Comparison of ENCODE assay signal across 8 cellular contexts in the genomic region with DNA sequence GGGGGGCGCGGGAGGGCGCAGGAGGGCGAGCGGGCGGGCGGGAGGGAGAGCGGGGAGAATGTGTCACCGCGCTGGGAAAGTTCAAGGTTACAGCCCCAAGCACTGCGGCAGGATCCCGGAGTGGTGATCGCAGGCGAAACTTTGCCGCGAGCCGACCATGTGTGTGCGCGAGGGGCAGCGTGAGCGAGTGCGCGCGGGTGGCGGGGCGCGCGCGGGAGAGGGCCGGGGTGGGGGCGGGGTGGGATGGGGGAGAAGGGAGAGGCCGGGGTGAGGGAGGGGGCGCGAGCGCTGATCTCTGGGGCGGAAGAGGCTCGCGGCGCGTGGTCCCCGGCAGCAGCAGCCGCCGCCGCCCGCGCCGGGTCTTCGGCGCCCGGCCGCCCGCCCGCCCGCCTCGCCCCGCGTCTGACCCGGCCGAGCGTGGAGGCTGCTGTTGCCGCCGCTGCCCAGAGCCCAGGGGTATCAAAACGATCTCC. TPM values are rescaled to one million over a fixed set of nuclear protein-coding genes. Genes with fewer than 3 reads are reported as not detected.
DNase-seq lines count a peak whose midpoint lies in the region; ATAC-seq, FAIRE-seq and TF ChIP-seq lines count a peak whose summit lies in the region.

Gene NFIB, minus strand, starts transcription at position 191 of the 473 bp plus-strand sequence. CDS start 630 bp downstream, outside the sequence.

- H3K4me1 ChIP-seq in OCI-LY7 (ENCODE audit: insufficient read depth, low read length, poor library complexity, severe bottlenecking) = peaks cover 70% of the 10 kb centered on the region
- peaks cover 35% of the 10 kb centered on the region for H3K4me1 ChIP-seq in HepG2 (ENCODE audit: insufficient read depth, low read length)
- peaks cover 29% of the 10 kb centered on the region for H3K4me1 ChIP-seq in stomach smooth muscle (ENCODE audit: control insufficient read depth, insufficient read depth, low read length)

- no peak for FAIRE-seq in HepG2 (lab: Jason Lieb, UNC)

- no peaks in the 10 kb centered on the region for H3K9me3 Mint-ChIP-seq in activated T-cell treated with anti-CD3 and anti-CD28 coated beads, Interleukin-2, amount 50 U/mL, for 4 hours

- BruUV-seq in OCI-LY7 (replicated peaks; lab: Mats Ljungman, UMichigan) = no TSS peak
- no TSS peak for BruUV-seq in HepG2 (replicated peaks; lab: Mats Ljungman, UMichigan)

- H3K9ac ChIP-seq in HepG2 (ENCODE audit: insufficient read depth, low read depth, low read length) (peak within 1 kb of the TSS; percentile 68), stomach smooth muscle (ENCODE audit: low read length in 2 of 2) (peak within 1 kb of the TSS; percentile 85 to 88)

- H3K9me3 ChIP-seq in OCI-LY7 (ENCODE audit: low read length) = no peaks in the 10 kb centered on the region
- no peaks in the 10 kb centered on the region for H3K9me3 ChIP-seq in HepG2 (ENCODE audit: low read length)
- no peaks in the 10 kb centered on the region for H3K9me3 ChIP-seq in stomach smooth muscle (ENCODE audit: control insufficient read depth in 2 of 2, low read length in 2 of 2)

- peak within 1 kb of the TSS; percentile 95 for H2AFZ ChIP-seq in OCI-LY7 (ENCODE audit: low read length)
- H2AFZ ChIP-seq in HepG2 (ENCODE audit: low read length) = no peak within 1 kb of the TSS

- no peak for TF ChIP-seq POLR2A in HepG2 (IDR thresholded peaks at IDR 0.05; ENCODE audit: insufficient read depth in 1 of 2, low read depth in 2 of 2, low read length in 2 of 2)

- no peak for DNase-seq in activated T-cell treated with anti-CD3 and anti-CD28 coated beads, Interleukin-2, amount 50 U/mL, for 4 hours
- no peak for DNase-seq in activated T-cell treated with anti-CD3 and anti-CD28 coated beads, Interleukin-2, amount 50 U/mL, for 48 hours
- DNase-seq in OCI-LY7 (ENCODE audit: low spot score) (peak; percentile 77), dermis blood vessel endothelial cell (peak; percentile 73), HepG2 (ENCODE audit: low spot score) (peak; percentile 60)

- H3K4me3 Mint-ChIP-seq in activated T-cell treated with anti-CD3 and anti-CD28 coated beads, Interleukin-2, amount 50 U/mL, for 4 hours = peak within 1 kb of the TSS; percentile 77

- no peak for TF ChIP-seq EP300 in HepG2 (IDR thresholded peaks at IDR 0.05; ENCODE audit: low read depth in 2 of 2, low read length in 2 of 2)
- no peak for TF ChIP-seq EP300 in HepG2 (CRISPR knock-in tag; IDR thresholded peaks at IDR 0.05; ENCODE audit: borderline replicate concordance)

- H3K4me2 ChIP-seq in OCI-LY7 (ENCODE audit: low read length) = peak within 1 kb of the TSS; percentile 94
- peak within 1 kb of the TSS; percentile 64 for H3K4me2 ChIP-seq in HepG2 (ENCODE audit: low read depth, low read length)

- TF ChIP-seq RAD21 in HepG2 (CRISPR knock-in tag; IDR thresholded peaks at IDR 0.05) = no peak

- peak within 1 kb of the TSS; percentile 93 for H3K4me3 ChIP-seq in OCI-LY7 (ENCODE audit: low read depth, low read length, poor library complexity, severe bottlenecking)
- peak within 1 kb of the TSS; percentile 72 to 80 (median 75) for H3K4me3 ChIP-seq in HepG2 (replicated peaks in 1 of 3; ENCODE audit: insufficient read depth in 1 of 3, low read depth in 2 of 3, low read length in 3 of 3)
- H3K4me3 ChIP-seq in stomach smooth muscle (ENCODE audit: low read length in 2 of 2) = peak within 1 kb of the TSS; percentile 95 to 99

- TF ChIP-seq CTCF in OCI-LY7 (conservative IDR thresholded peaks at IDR 0.05; ENCODE audit: low read length) = no peak
- TF ChIP-seq CTCF in HepG2 (CRISPR knock-in tag; IDR thresholded peaks at IDR 0.05) = no peak

- H4K20me1 ChIP-seq in OCI-LY7 (ENCODE audit: insufficient read depth, low read length) (no peaks in the 10 kb centered on the region), HepG2 (ENCODE audit: insufficient read depth, low read length) (no peaks in the 10 kb centered on the region)

- no peaks in the 10 kb centered on the region for H3K36me3 ChIP-seq in OCI-LY7 (ENCODE audit: insufficient read depth, low read length)
- H3K36me3 ChIP-seq in HepG2 (replicated peaks in 1 of 2; ENCODE audit: control insufficient read depth in 1 of 2, insufficient read depth in 2 of 2, low read length in 2 of 2) = no peaks in the 10 kb centered on the region
- H3K36me3 ChIP-seq in stomach smooth muscle (ENCODE audit: control insufficient read depth in 2 of 2, insufficient read depth in 2 of 2, low read length in 2 of 2) = no peaks in the 10 kb centered on the region

- H3K27ac ChIP-seq in OCI-LY7 (ENCODE audit: low read depth, low read length, poor library complexity, severe bottlenecking) (peak within 1 kb of the TSS; percentile 74), HepG2 (ENCODE audit: extremely low read length, insufficient read depth, low read length) (peak within 1 kb of the TSS; percentile 87), stomach smooth muscle (ENCODE audit: low read length) (peak within 1 kb of the TSS; percentile 89)

- POLR2A ChIA-PET in OCI-LY7 (lab: Charles Lee) = interaction anchor here (0.5 to 0.7 kb wide), 3 partner anchors 13 to 285 kb away, joined by 3 to 5 read pairs (median 4); no protein-coding TSS in a partner anchor
- POLR2A ChIA-PET in HepG2 (lab: Yijun Ruan, JAX) = interaction anchor here (0.9 kb wide), 2 partner anchors 36 to 100 kb away, joined by 3 read pairs; no protein-coding TSS in a partner anchor

- in situ Hi-C loops in HepG2 (cut with HindIII; ENCODE audit: extremely low pct_ligation_motif_present, low pct_unique_long_range_greater_than_20kb) = no loop called here

- H3K27me3 ChIP-seq in HepG2 (ENCODE audit: control insufficient read depth in 1 of 2, insufficient read depth in 2 of 2, low read length in 2 of 2) (no peaks in the 10 kb centered on the region; a peak in 1 of 5 replicates), stomach smooth muscle (ENCODE audit: control insufficient read depth in 1 of 2, insufficient read depth in 2 of 2, low read length in 2 of 2) (no peaks in the 10 kb centered on the region)

- H3K79me2 ChIP-seq in OCI-LY7 (ENCODE audit: insufficient read depth, low read depth, low read length) (peaks cover 53% of the 10 kb centered on the region), HepG2 (ENCODE audit: insufficient read depth, low read length) (peaks cover 33% of the 10 kb centered on the region)

- no peaks in the 10 kb centered on the region for H3K36me3 Mint-ChIP-seq in activated T-cell treated with anti-CD3 and anti-CD28 coated beads, Interleukin-2, amount 50 U/mL, for 4 hours (ENCODE audit: insufficient read depth)

- 74% methylated on average over 43 of the region's 63 CpGs for WGBS in HepG2 (ENCODE audit: low lambda C conversion rate)

- no peaks in the 10 kb centered on the region for H3K9me2 ChIP-seq in OCI-LY7 (ENCODE audit: insufficient read depth, low read length)

- H3K27me3 Mint-ChIP-seq in activated T-cell treated with anti-CD3 and anti-CD28 coated beads, Interleukin-2, amount 50 U/mL, for 4 hours (ENCODE audit: low read depth) = peaks cover 62% of the 10 kb centered on the region

- ATAC-seq in activated T-cell treated with anti-CD3 and anti-CD28 coated beads, Interleukin-2, amount 50 U/mL, for 4 hours = peak; percentile 35 to 55
- ATAC-seq in HepG2 = peak; percentile 54
- no peak for ATAC-seq in GM19328 (IDR thresholded peaks at IDR 0.05; ENCODE audit: unreplicated experiment)
- ATAC-seq in GM21360 (IDR thresholded peaks at IDR 0.05; ENCODE audit: unreplicated experiment) = no peak

- H3K4me1 Mint-ChIP-seq in activated T-cell treated with anti-CD3 and anti-CD28 coated beads, Interleukin-2, amount 50 U/mL, for 4 hours (ENCODE audit: low read depth) = peaks cover 19% of the 10 kb centered on the region

- CTCF ChIA-PET in OCI-LY7 (lab: Charles Lee; ENCODE audit: unreplicated experiment) (no interaction called here), HepG2 (lab: Yijun Ruan, JAX; ENCODE audit: low intra/inter-chr PET ratio, low total read pairs) (no interaction called here)

- intact Hi-C loops in OCI-LY7 (cut with micrococcal nuclease; ENCODE audit: unreplicated experiment) (loop anchor here (1.0 kb wide), 1 partner anchor 158 kb away; no protein-coding TSS in a partner anchor), HepG2 (cut with micrococcal nuclease; ENCODE audit: unreplicated experiment) (no loop called here)

TF ChIP-seq in HepG2, 621 proteins besides CTCF, POLR2A, EP300 and RAD21 (continues in another document):
- TF ChIP-seq ZNF441 (CRISPR knock-in tag; IDR thresholded peaks at IDR 0.05; ENCODE audit: borderline replicate concordance) (no peak), MZF1 (CRISPR knock-in tag; IDR thresholded peaks at IDR 0.05; ENCODE audit: borderline replicate concordance) (no peak), SETDB1 (CRISPR knock-in tag; IDR thresholded peaks at IDR 0.05; ENCODE audit: borderline replicate concordance) (no peak), GABPB1 (CRISPR knock-in tag; IDR thresholded peaks at IDR 0.05) (peak; percentile 26; the same call in 1 of the 2 replicates), ZNF660 (CRISPR knock-in tag; IDR thresholded peaks at IDR 0.05; ENCODE audit: borderline replicate concordance, low read depth) (no peak)

RNA-seq across cellular contexts. Expression of gene NFIB, which starts in this region (rescaled TPM):
- under 1 TPM; 0.20 to 0.42 (median 0.30) TPM for total RNA-seq in activated T-cell treated with anti-CD3 and anti-CD28 coated beads, Interleukin-2, amount 50 U/mL, for 4 hours
- 10.7 and 13.7 TPM in 2 replicates for total RNA-seq in OCI-LY7 (2014; rRNA removed; shearing (Covaris generic))
- total RNA-seq in OCI-LY7 (2022) (24.5 and 25.1 TPM in 2 replicates), dermis blood vessel endothelial cell (153 and 193 TPM in 2 replicates), HepG2 (2016; rRNA removed; fragmentation: Illumina TruSeq; extraction: Trizol) (2.4 and 4.6 TPM in 2 replicates)
- 4.1 TPM in 2 replicates for total RNA-seq in HepG2 (2016; cell fraction: cytosol; rRNA removed; fragmentation: Illumina TruSeq; extraction: Trizol; ENCODE audit: low read depth)
- total RNA-seq in HepG2 (2016; cell fraction: insoluble cytoplasmic fraction; rRNA removed; fragmentation: Illumina TruSeq; extraction: Trizol) = 1.6 and 4.1 TPM in 2 replicates
- 1.4 and 1.6 TPM in 2 replicates for total RNA-seq in HepG2 (2016; cell fraction: membrane; rRNA removed; fragmentation: Illumina TruSeq; extraction: Trizol)
- 18.2 and 18.4 TPM in 2 replicates for total RNA-seq in HepG2 (2016; cell fraction: nucleus; rRNA removed; fragmentation: Illumina TruSeq; extraction: Trizol)
- 0.98 and 1.4 TPM in 2 replicates for polyA plus RNA-seq in HepG2 (2011; rRNA removed)
- polyA plus RNA-seq in HepG2 (2011; cell fraction: cytosol; rRNA removed) = 0.17 and 0.32 TPM in 2 replicates
- 3.9 and 4.5 TPM in 2 replicates for polyA plus RNA-seq in HepG2 (2011; cell fraction: nucleus; rRNA removed)
- polyA plus RNA-seq in HepG2 (2012) = 1.1 and 1.7 TPM in 2 replicates
- polyA plus RNA-seq in HepG2 (2016; cell fraction: cytosol; fragmentation: Illumina TruSeq; extraction: Trizol; ENCODE audit: low read depth) = 0.20 TPM in 2 replicates
- polyA plus RNA-seq in HepG2 (2016; cell fraction: insoluble cytoplasmic fraction; fragmentation: Illumina TruSeq; extraction: Trizol; ENCODE audit: low read depth) = 1.4 and 1.7 TPM in 2 replicates
- polyA plus RNA-seq in HepG2 (2016; cell fraction: membrane; fragmentation: Illumina TruSeq; extraction: Trizol; ENCODE audit: low read depth) = 0.31 and 0.49 TPM in 2 replicates
- 5.7 and 6.1 TPM in 2 replicates for polyA plus RNA-seq in HepG2 (2016; cell fraction: nucleus; fragmentation: Illumina TruSeq; extraction: Trizol; ENCODE audit: insufficient read depth, low read depth)
- polyA minus RNA-seq in HepG2 (2011; rRNA and poly(A)+ RNA removed; ENCODE audit: low replicate concordance) = 3.1 and 48.1 TPM in 2 replicates
- polyA minus RNA-seq in HepG2 (2011; cell fraction: cytosol; rRNA and poly(A)+ RNA removed) = 1.1 and 3.5 TPM in 2 replicates
- 25.6 and 28.5 TPM in 2 replicates for polyA minus RNA-seq in HepG2 (2011; cell fraction: nucleus; rRNA and poly(A)+ RNA removed)

Comparison
In these comparisons a context has a peak if more than half of its experiments do, and no peak if none do; other contexts are left out.
1. Peak in ATAC-seq in activated T-cell treated with anti-CD3 and anti-CD28 coated beads, Interleukin-2, amount 50 U/mL, for 4 hours; RNA of the gene not detected or under 1 TPM.
2. DNase-seq: peak in OCI-LY7 (single experiment), dermis blood vessel endothelial cell (single experiment) and HepG2 (single experiment); none in activated T-cell treated with anti-CD3 and anti-CD28 coated beads, Interleukin-2, amount 50 U/mL, for 4 hours (single experiment) and activated T-cell treated with anti-CD3 and anti-CD28 coated beads, Interleukin-2, amount 50 U/mL, for 48 hours (0 of 2).
3. Peak in every context shown above with its lines, with median percentiles within 50 percentile points of each other: H3K27ac ChIP-seq and H3K4me3 ChIP-seq.